ENCODE assay signal across 8 cellular contexts in genomic region chr9:131374638-131375037, GRCh38. TPM values are rescaled to one million over a fixed set of nuclear protein-coding genes. Genes with fewer than 3 reads are reported as not detected.
DNase-seq lines count a peak whose midpoint lies in the region; ATAC-seq, FAIRE-seq and TF ChIP-seq lines count a peak whose summit lies in the region.
"Not testable (repeated sequence)": the region's sequence is repeated elsewhere in the genome, so short reads cannot be mapped to it uniquely, and the experiment has no call there.

No MANE protein-coding gene starts in this region.

- H3K9ac ChIP-seq in BLaER1: peak overlapping the region; percentile 78; the same call in 1 of the 2 replicates
- not testable (repeated sequence) for H3K9ac ChIP-seq in IMR-90 (ENCODE audit: low read depth, low read length); K562 (ENCODE audit: insufficient read depth in 1 of 2, low read depth in 2 of 2, low read length in 2 of 2)

- not testable (repeated sequence) for H2AK5ac ChIP-seq in IMR-90 (ENCODE audit: low read depth, low read length)

- not testable (repeated sequence) for H4K8ac ChIP-seq in IMR-90 (ENCODE audit: low read depth in 2 of 2, low read length in 2 of 2)

- H3K27me3 ChIP-seq in BLaER1; IMR-90 (ENCODE audit: control insufficient read depth, insufficient read depth, low read length); K562 (ENCODE audit: control insufficient read depth in 2 of 2, insufficient read depth in 2 of 2, low read length in 2 of 2): not testable (repeated sequence)

- H3K4me3 ChIP-seq in BLaER1; IMR-90 (ENCODE audit: insufficient read depth, low read depth, low read length); K562: not testable (repeated sequence)
- H3K4me3 ChIP-seq in OCI-LY7 (ENCODE audit: low read depth, low read length, poor library complexity, severe bottlenecking): peak overlapping the region; percentile 74

- not testable (repeated sequence) for H2BK120ac ChIP-seq in IMR-90 (ENCODE audit: low read depth, low read length)

- not testable (repeated sequence) for H3K56ac ChIP-seq in IMR-90 (ENCODE audit: extremely low read depth, insufficient read depth, low read length)

- H3K9me1 ChIP-seq in IMR-90 (ENCODE audit: insufficient read depth, low read length); K562 (ENCODE audit: control insufficient read depth, insufficient read depth, low read length): not testable (repeated sequence)

- H4K20me1 ChIP-seq in BLaER1; IMR-90 (ENCODE audit: insufficient read depth, low read length); OCI-LY7 (ENCODE audit: insufficient read depth, low read length); K562 (replicated peaks; ENCODE audit: control insufficient read depth, insufficient read depth, low read length): not testable (repeated sequence)

- H3K4me3 Mint-ChIP-seq in activated CD4-positive, alpha-beta memory T cell treated with anti-CD3 and anti-CD28 coated beads, Interleukin-2, amount 10 ng/mL, durations not matched to agents 7 days and 5 days: peak overlapping the region; percentile 96
- peak overlapping the region in 6 of 10 donors; percentile 9 to 96 (median 23) for H3K4me3 Mint-ChIP-seq in naive thymus-derived CD8-positive, alpha-beta T cell
- peak overlapping the region; percentile 20 for H3K4me3 Mint-ChIP-seq in type B pancreatic cell

- not testable (repeated sequence) for TF ChIP-seq RAD21 in IMR-90 (IDR thresholded peaks at IDR 0.05; ENCODE audit: low read length); K562 (CRISPR knock-in tag; conservative IDR thresholded peaks at IDR 0.05 in 1 of 2, IDR thresholded peaks at IDR 0.05 in 1 of 2)

- CTCF ChIA-PET in IMR-90 (lab: Yijun Ruan, JAX); OCI-LY7 (lab: Charles Lee; ENCODE audit: unreplicated experiment); activated CD4-positive, alpha-beta memory T cell treated with anti-CD3 and anti-CD28 coated beads, Interleukin-2, amount 10 ng/mL, durations not matched to agents 7 days and 5 days (lab: Charles Lee); K562 (lab: Yijun Ruan, JAX; ENCODE audit: low intra/inter-chr PET ratio): not testable (repeated sequence)

- not testable (repeated sequence) for H3K4ac ChIP-seq in IMR-90 (ENCODE audit: low read depth, low read length)

- not testable (repeated sequence) for H4K91ac ChIP-seq in IMR-90 (ENCODE audit: insufficient read depth, low read depth, low read length)

- H3K4me1 Mint-ChIP-seq in activated CD4-positive, alpha-beta memory T cell treated with anti-CD3 and anti-CD28 coated beads, Interleukin-2, amount 10 ng/mL, durations not matched to agents 7 days and 5 days: peaks cover 19% of the 10 kb centered on the region
- peaks cover 7 to 24% (median 19%) of the 10 kb centered on the region in 4 donors for H3K4me1 Mint-ChIP-seq in naive thymus-derived CD8-positive, alpha-beta T cell
- H3K4me1 Mint-ChIP-seq in type B pancreatic cell (ENCODE audit: unreplicated experiment): peaks cover 14% of the 10 kb centered on the region

- FAIRE-seq in K562 (lab: Jason Lieb, UNC): not testable (repeated sequence)

- not testable (repeated sequence) for H3K79me2 ChIP-seq in OCI-LY7 (ENCODE audit: insufficient read depth, low read depth, low read length); K562 (ENCODE audit: control insufficient read depth, insufficient read depth, low read length)

- H3K9me2 ChIP-seq in OCI-LY7 (ENCODE audit: insufficient read depth, low read length): not testable (repeated sequence)

- dilution Hi-C loops in IMR-90 (cut with HindIII; ENCODE audit: low sequenced_read_pairs, unreplicated experiment): not testable (repeated sequence)

- H3K79me1 ChIP-seq in IMR-90 (ENCODE audit: low read depth in 1 of 2, low read length in 2 of 2): not testable (repeated sequence)

- peaks cover 23% of the 10 kb centered on the region for H3K4me1 ChIP-seq in BLaER1
- not testable (repeated sequence) for H3K4me1 ChIP-seq in IMR-90 (ENCODE audit: control insufficient read depth, insufficient read depth, low read length)
- H3K4me1 ChIP-seq in OCI-LY7 (ENCODE audit: insufficient read depth, low read length, poor library complexity, severe bottlenecking): peaks cover 18% of the 10 kb centered on the region
- peaks cover 12 to 13% of the 10 kb centered on the region in 2 experiments; a peak in 4 of 5 replicates for H3K4me1 ChIP-seq in K562 (replicated peaks in 1 of 2; ENCODE audit: control insufficient read depth in 2 of 2, insufficient read depth in 2 of 2, low read length in 2 of 2)

- not testable (repeated sequence) for H2AFZ ChIP-seq in IMR-90 (replicated peaks; ENCODE audit: low read length, poor library complexity); K562 (ENCODE audit: low read depth, low read length)
- H2AFZ ChIP-seq in OCI-LY7 (ENCODE audit: low read length): peak overlapping the region; percentile 86

- H3K36me3 ChIP-seq in BLaER1; IMR-90 (ENCODE audit: control insufficient read depth, insufficient read depth, low read length); OCI-LY7 (ENCODE audit: insufficient read depth, low read length); K562 (ENCODE audit: control insufficient read depth, insufficient read depth, low read length): not testable (repeated sequence)

- ATAC-seq in IMR-90 (ENCODE audit: low read depth); K562; naive thymus-derived CD8-positive, alpha-beta T cell: not testable (repeated sequence)

- not testable (repeated sequence) for H3K27ac ChIP-seq in BLaER1; IMR-90 (ENCODE audit: insufficient read depth, low read length); K562 (ENCODE audit: extremely low read depth, low read depth, low read length)
- H3K27ac ChIP-seq in OCI-LY7 (ENCODE audit: low read depth, low read length, poor library complexity, severe bottlenecking): peak overlapping the region; percentile 73

- not testable (repeated sequence) for TF ChIP-seq POLR2A in IMR-90 (IDR thresholded peaks at IDR 0.05; ENCODE audit: low read depth, low read length); K562 (conservative IDR thresholded peaks at IDR 0.05)

- not testable (repeated sequence) for H2BK5ac ChIP-seq in IMR-90 (ENCODE audit: low read depth, low read length, poor library complexity, severe bottlenecking)

- H3K27ac Mint-ChIP-seq in activated CD4-positive, alpha-beta memory T cell treated with anti-CD3 and anti-CD28 coated beads, Interleukin-2, amount 10 ng/mL, durations not matched to agents 7 days and 5 days; type B pancreatic cell: not testable (repeated sequence)
- H3K27ac Mint-ChIP-seq in naive thymus-derived CD8-positive, alpha-beta T cell: peak overlapping the region in 1 of 10 donors; percentile 97

- H2BK15ac ChIP-seq in IMR-90 (ENCODE audit: low read depth, low read length): not testable (repeated sequence)

- not testable (repeated sequence) for DNase-seq in IMR-90; OCI-LY7 (ENCODE audit: low spot score); activated CD4-positive, alpha-beta memory T cell treated with anti-CD3 and anti-CD28 coated beads, Interleukin-2, amount 10 ng/mL, durations not matched to agents 7 days and 5 days; naive thymus-derived CD8-positive, alpha-beta T cell; type B pancreatic cell (ENCODE audit: extremely low spot score, unreplicated experiment)
- DNase-seq in NCI-H2107 treated with DMSO at 0.1 percent for 48 hours (lab: John Stamatoyannopoulos, UW; ENCODE audit: unreplicated experiment) (peak; percentile 90), K562 (ENCODE audit: extremely low read depth in 1 of 4, low spot score in 3 of 4) (peak in 3 of 4 experiments; percentile 1 to 3 (median 1))

- H3K4me2 ChIP-seq in BLaER1: peak overlapping the region; percentile 76
- H3K4me2 ChIP-seq in IMR-90 (ENCODE audit: low read depth, low read length); K562 (ENCODE audit: insufficient read depth, low read length): not testable (repeated sequence)
- peak overlapping the region; percentile 94 for H3K4me2 ChIP-seq in OCI-LY7 (ENCODE audit: low read length)

- H2AK9ac ChIP-seq in IMR-90 (replicated peaks; ENCODE audit: low read depth, low read length, poor library complexity): peak overlapping the region; percentile 45

- POLR2A ChIA-PET in IMR-90 (lab: Charles Lee; ENCODE audit: unreplicated experiment); OCI-LY7 (lab: Charles Lee): not testable (repeated sequence)
- POLR2A ChIA-PET in activated CD4-positive, alpha-beta memory T cell treated with anti-CD3 and anti-CD28 coated beads, Interleukin-2, amount 10 ng/mL, durations not matched to agents 7 days and 5 days (lab: Charles Lee): interaction anchor here (3.5 kb wide), 1 partner anchor 23 kb away, joined by 42 read pairs; no protein-coding TSS in a partner anchor
- POLR2A ChIA-PET in K562 (lab: Yijun Ruan, JAX): interaction anchor here (0.6 kb wide), 1 partner anchor 259 kb away, joined by 3 read pairs; no protein-coding TSS in a partner anchor
- POLR2A ChIA-PET in naive thymus-derived CD8-positive, alpha-beta T cell (lab: Charles Lee): interaction anchor here (0.6 to 4.3 kb wide), 4 partner anchors 15 to 99 kb away, joined by 3 to 61 read pairs (median 3); partner anchors contain the start of gene FAM78A

- not testable (repeated sequence) for H3K23ac ChIP-seq in IMR-90 (ENCODE audit: low read depth, low read length)

- not testable (repeated sequence) for H3K36me3 Mint-ChIP-seq in activated CD4-positive, alpha-beta memory T cell treated with anti-CD3 and anti-CD28 coated beads, Interleukin-2, amount 10 ng/mL, durations not matched to agents 7 days and 5 days (ENCODE audit: low read depth); naive thymus-derived CD8-positive, alpha-beta T cell; type B pancreatic cell

- WGBS in IMR-90 (ENCODE audit: extremely low coverage in 2 of 2, insufficient read length in 1 of 2), 2 experiments: no CpG with 5 or more reads among the region's 5 CpGs
- 46% methylated on average over 5 of the region's 5 CpGs for WGBS in K562 (ENCODE audit: insufficient coverage, low coverage, missing lambda C conversion rate)

- TF ChIP-seq EP300 in K562 (IDR thresholded peaks at IDR 0.05; ENCODE audit: low read length): not testable (repeated sequence)

- not testable (repeated sequence) for H3K14ac ChIP-seq in IMR-90 (replicated peaks; ENCODE audit: low read depth, low read length)

- not testable (repeated sequence) for H3K18ac ChIP-seq in IMR-90 (ENCODE audit: low read depth, low read length)

- not testable (repeated sequence) for H3K9me3 ChIP-seq in BLaER1; IMR-90 (ENCODE audit: control insufficient read depth, insufficient read depth, low read length); OCI-LY7 (ENCODE audit: low read length); K562 (replicated peaks; ENCODE audit: control insufficient read depth, insufficient read depth, low read depth, low read length)

- TF ChIP-seq CTCF in IMR-90 (conservative IDR thresholded peaks at IDR 0.05; ENCODE audit: low read depth, low read length); OCI-LY7 (conservative IDR thresholded peaks at IDR 0.05; ENCODE audit: low read length); K562 (IDR thresholded peaks at IDR 0.05 in 2 of 3, conservative IDR thresholded peaks at IDR 0.05 in 1 of 3; ENCODE audit: insufficient read depth in 2 of 3, low read depth in 1 of 3, low read length in 3 of 3); type B pancreatic cell (conservative IDR thresholded peaks at IDR 0.05): not testable (repeated sequence)

- BruUV-seq in IMR-90 (replicated peaks; lab: Mats Ljungman, UMichigan); OCI-LY7 (replicated peaks; lab: Mats Ljungman, UMichigan); K562 (replicated peaks; lab: Mats Ljungman, UMichigan): not testable (repeated sequence)

- in situ Hi-C loops in IMR-90 (cut with MboI; ENCODE audit: low sequenced_read_pairs); K562 (cut with MboI): not testable (repeated sequence)

- not testable (repeated sequence) for H3K9me3 Mint-ChIP-seq in activated CD4-positive, alpha-beta memory T cell treated with anti-CD3 and anti-CD28 coated beads, Interleukin-2, amount 10 ng/mL, durations not matched to agents 7 days and 5 days; naive thymus-derived CD8-positive, alpha-beta T cell; type B pancreatic cell

- not testable (repeated sequence) for H2BK20ac ChIP-seq in IMR-90 (ENCODE audit: low read depth, low read length)

- not testable (repeated sequence) for H4K5ac ChIP-seq in IMR-90 (ENCODE audit: low read depth, low read length)

- H3K27me3 Mint-ChIP-seq in activated CD4-positive, alpha-beta memory T cell treated with anti-CD3 and anti-CD28 coated beads, Interleukin-2, amount 10 ng/mL, durations not matched to agents 7 days and 5 days; naive thymus-derived CD8-positive, alpha-beta T cell; type B pancreatic cell: not testable (repeated sequence)

- intact Hi-C loops in IMR-90 (cut with micrococcal nuclease); K562 (cut with micrococcal nuclease): not testable (repeated sequence)
- intact Hi-C loops in OCI-LY7 (cut with micrococcal nuclease; ENCODE audit: unreplicated experiment): loop anchor here (5.0 kb wide), 1 partner anchor 368 kb away; the partner anchor contains the start of gene RAPGEF1

RNA-seq across cellular contexts. Expression of gene PRRC2B, which starts 19.2 kb away (rescaled TPM):
- total RNA-seq in IMR-90 (2012; rRNA removed): 19.4 and 22.2 TPM in 2 replicates
- polyA plus RNA-seq in IMR-90 (2012; rRNA removed): 39.1 and 46.5 TPM in 2 replicates
- polyA plus RNA-seq in IMR-90 (2012; cell fraction: cytosol; rRNA removed): 26.8 and 31.7 TPM in 2 replicates
- 111 and 118 TPM in 2 replicates for polyA plus RNA-seq in IMR-90 (2012; cell fraction: nucleus; rRNA removed; ENCODE audit: low replicate concordance)
- 84.2 and 89.4 TPM in 2 replicates for total RNA-seq in OCI-LY7 (2014; rRNA removed; shearing (Covaris generic))
- 210 and 224 TPM in 2 replicates for total RNA-seq in OCI-LY7 (2022)
- total RNA-seq in activated CD4-positive, alpha-beta memory T cell treated with anti-CD3 and anti-CD28 coated beads, Interleukin-2, amount 10 ng/mL, durations not matched to agents 7 days and 5 days: 100 to 1,000 TPM; 178 to 190 TPM
- total RNA-seq in K562 (2011; cell fraction: chromatin; rRNA removed; ENCODE audit: low replicate concordance): 283 and 387 TPM in 2 replicates
- total RNA-seq in K562 (2011; cell fraction: nucleolus; rRNA removed): 121 and 133 TPM in 2 replicates
- 150 and 188 TPM in 2 replicates for total RNA-seq in K562 (2011; cell fraction: nucleoplasm; rRNA removed)
- total RNA-seq in K562 (2014; rRNA removed): 30.9 and 31.7 TPM in 2 replicates
- 31.7 and 32.1 TPM in 2 replicates for total RNA-seq in K562 (2014; rRNA removed; fragmentation: Illumina TruSeq; extraction: Trizol)
- total RNA-seq in K562 (2015; rRNA removed; fragmentation: Illumina TruSeq; extraction: Trizol): 24.6 and 24.7 TPM in 2 replicates
- total RNA-seq in K562 (2021): 125 and 126 TPM in 2 replicates
- polyA plus RNA-seq in K562 (2011; rRNA removed): 20.1 and 25.4 TPM in 2 replicates
- polyA plus RNA-seq in K562 (2011; cell fraction: cytosol; rRNA removed): 16.5 and 20.1 TPM in 2 replicates
- 66.4 and 83.2 TPM in 2 replicates for polyA plus RNA-seq in K562 (2011; cell fraction: nucleus; rRNA removed)
- 56.0 and 68.0 TPM in 2 replicates for polyA plus RNA-seq in K562 (2012)
- polyA plus RNA-seq in K562 (2014; fragmentation: Illumina TruSeq; extraction: Trizol): 51.4 and 64.0 TPM in 2 replicates
- polyA plus RNA-seq in K562 (2014; fragmentation: Nextera tagmentation; extraction: Ambion mirVana): under 1 TPM; 0.34 to 0.77 TPM
- polyA plus RNA-seq in K562 (2014; rRNA removed): 33.7 and 37.5 TPM in 2 replicates
- polyA minus RNA-seq in K562 (2011; rRNA and poly(A)+ RNA removed): 49.8 and 53.3 TPM in 2 replicates
- 36.5 and 47.7 TPM in 2 replicates for polyA minus RNA-seq in K562 (2011; cell fraction: cytosol; rRNA and poly(A)+ RNA removed)
- polyA minus RNA-seq in K562 (2011; cell fraction: nucleus; rRNA and poly(A)+ RNA removed): 26.8 and 39.9 TPM in 2 replicates
- total RNA-seq in naive thymus-derived CD8-positive, alpha-beta T cell: 100 to 1,000 TPM; 383 to 386 TPM
- 10 to 100 TPM; 13.4 to 56.3 (median 27.9) TPM for polyA plus RNA-seq in naive thymus-derived CD8-positive, alpha-beta T cell
- total RNA-seq in type B pancreatic cell (ENCODE audit: low replicate concordance): 225 and 300 TPM in 2 replicates

Comparison
In these comparisons a context has a peak if more than half of its experiments do, and no peak if none do; other contexts are left out.
1. H3K4me3 Mint-ChIP-seq: peak in every context shown above with its lines; median percentile 96 in activated CD4-positive, alpha-beta memory T cell treated with anti-CD3 and anti-CD28 coated beads, Interleukin-2, amount 10 ng/mL, durations not matched to agents 7 days and 5 days; 23 in naive thymus-derived CD8-positive, alpha-beta T cell; 20 in type B pancreatic cell.